1 cellular context compared by ENCODE assay signal in genomic region chr2:161416294-161416632, GRCh38.
TF ChIP-seq lines count a peak whose summit lies in the region.

TSS of gene TBR1 (plus strand) at chr2:161416297. CDS start at chr2:161416411, 114 bp downstream.

TF ChIP-seq in H1, 55 proteins besides CTCF, POLR2A, EP300 and RAD21 (continued from another document):
- TF ChIP-seq CHD7 (IDR thresholded peaks at IDR 0.05; ENCODE audit: insufficient replicate concordance, low read length), result no peak
- TF ChIP-seq TAF1 (IDR thresholded peaks at IDR 0.05; ENCODE audit: low read depth, low read length), result no peak
- no peak for TF ChIP-seq CREB1 (IDR thresholded peaks at IDR 0.05)
- no peak for TF ChIP-seq SIX5 (IDR thresholded peaks at IDR 0.05; ENCODE audit: low read depth, low read length)
- no peak for TF ChIP-seq KDM5A (IDR thresholded peaks at IDR 0.05; ENCODE audit: low read length)
- no peak for TF ChIP-seq HDAC6 (IDR thresholded peaks at IDR 0.05; ENCODE audit: low read depth, low read length)
- no peak for TF ChIP-seq SIN3A (conservative IDR thresholded peaks at IDR 0.05 in 1 of 2, IDR thresholded peaks at IDR 0.05 in 1 of 2; ENCODE audit: low read depth in 1 of 2, low read length in 2 of 2)
